Comparison of ENCODE assay signal across 8 cellular contexts in genomic region chr19:47274891-47275865, GRCh38. TPM values are rescaled to one million over a fixed set of nuclear protein-coding genes. Genes with fewer than 3 reads are reported as not detected.
A peak's percentile ranks its signal among the peaks of the same experiment; 100 is the strongest.
DNase-seq lines count a peak whose midpoint lies in the region; ATAC-seq and TF ChIP-seq lines count a peak whose summit lies in the region.

No MANE protein-coding gene starts in this region.

- intact Hi-C loops in activated CD4-positive, alpha-beta T cell treated with anti-CD3 and anti-CD28 coated beads for 36 hours (cut with DNase I, micrococcal nuclease): loop anchor here (1.0 to 5.0 kb wide), 21 partner anchors 18 to 1812 kb away; partner anchors contain the start of genes ARHGAP35 (in 1 of the 2), BBC3 (in 1 of the 2), DACT3 (in 1 of the 2) and DHX34 (in 1 of the 2)
- intact Hi-C loops in adrenal gland (cut with DNase I): no loop called here

- H3K27me3 Mint-ChIP-seq in activated CD4-positive, alpha-beta T cell treated with anti-CD3 and anti-CD28 coated beads for 36 hours: no peaks in the 10 kb centered on the region

- no peaks in the 10 kb centered on the region for H3K9me3 Mint-ChIP-seq in activated CD4-positive, alpha-beta T cell treated with anti-CD3 and anti-CD28 coated beads for 36 hours (ENCODE audit: low read depth)
- no peaks in the 10 kb centered on the region for H3K9me3 Mint-ChIP-seq in stimulated activated effector memory CD8-positive, alpha-beta T cell treated with anti-CD3 and anti-CD28 coated beads, Interleukin-12 subunit alpha, Interleukin-12 subunit beta, amount 100 ng/mL, for 72 hours

- H3K36me3 ChIP-seq in adrenal gland (replicated peaks in 1 of 2): peaks cover 0 to 12% of the 10 kb centered on the region in 2 donors

- no peak for TF ChIP-seq CTCF in adrenal gland (IDR thresholded peaks at IDR 0.05)

- DNase-seq in activated CD4-positive, alpha-beta T cell treated with anti-CD3 and anti-CD28 coated beads for 36 hours: no peak
- DNase-seq in activated CD4-positive, alpha-beta T cell treated with anti-CD3 and anti-CD28 coated beads, Interleukin-2, amount 50 U/mL, for 1 hour: no peak
- DNase-seq in adrenal gland: peak; percentile 55 to 80 (median 63)
- DNase-seq in iPS-NIHi7 (ENCODE audit: extremely low spot score): peak; percentile 27
- no peak for DNase-seq in stimulated activated effector memory CD8-positive, alpha-beta T cell treated with anti-CD3 and anti-CD28 coated beads, Interleukin-12 subunit alpha, Interleukin-12 subunit beta, amount 100 ng/mL, for 72 hours (ENCODE audit: low spot score in 2 of 2)
- DNase-seq in GF-D8 (lab: John Stamatoyannopoulos, UW): no peak
- DNase-seq in NCI-H2029 treated with DMSO at 0.1 percent for 48 hours (lab: John Stamatoyannopoulos, UW): no peak

- H3K27me3 ChIP-seq in adrenal gland: no peaks in the 10 kb centered on the region

- peak overlapping the region; percentile 31 for H3K27ac Mint-ChIP-seq in activated CD4-positive, alpha-beta T cell treated with anti-CD3 and anti-CD28 coated beads for 36 hours
- peak overlapping the region; percentile 97 for H3K27ac Mint-ChIP-seq in stimulated activated effector memory CD8-positive, alpha-beta T cell treated with anti-CD3 and anti-CD28 coated beads, Interleukin-12 subunit alpha, Interleukin-12 subunit beta, amount 100 ng/mL, for 72 hours

- no peak for TF ChIP-seq POLR2A in adrenal gland (IDR thresholded peaks at IDR 0.05)

- POLR2A ChIA-PET in activated CD4-positive, alpha-beta T cell treated with anti-CD3 and anti-CD28 coated beads for 36 hours (lab: Charles Lee): interaction anchor here (0.5 to 2.6 kb wide), 7 partner anchors 18 to 196 kb away, joined by 3 to 33 read pairs (median 6); partner anchors contain the start of genes CCDC9 and DHX34

- H3K4me3 Mint-ChIP-seq in activated CD4-positive, alpha-beta T cell treated with anti-CD3 and anti-CD28 coated beads for 36 hours: peak overlapping the region; percentile 68
- H3K4me3 Mint-ChIP-seq in stimulated activated effector memory CD8-positive, alpha-beta T cell treated with anti-CD3 and anti-CD28 coated beads, Interleukin-12 subunit alpha, Interleukin-12 subunit beta, amount 100 ng/mL, for 72 hours: peak overlapping the region; percentile 94

- no peaks in the 10 kb centered on the region for H3K9me3 ChIP-seq in adrenal gland (replicated peaks in 1 of 3)

- H3K4me3 ChIP-seq in adrenal gland: peak overlapping the region; percentile 25 to 67 (median 38)

- peak; percentile 6 for ATAC-seq in activated CD4-positive, alpha-beta T cell treated with anti-CD3 and anti-CD28 coated beads for 36 hours
- ATAC-seq in HG03571 (IDR thresholded peaks at IDR 0.05; ENCODE audit: unreplicated experiment): peak; percentile 21
- ATAC-seq in stimulated activated effector memory CD8-positive, alpha-beta T cell treated with anti-CD3 and anti-CD28 coated beads, Interleukin-12 subunit alpha, Interleukin-12 subunit beta, amount 100 ng/mL, for 72 hours: peak; percentile 50

- H3K4me1 Mint-ChIP-seq in activated CD4-positive, alpha-beta T cell treated with anti-CD3 and anti-CD28 coated beads for 36 hours: peaks cover 22% of the 10 kb centered on the region
- peaks cover 40% of the 10 kb centered on the region for H3K4me1 Mint-ChIP-seq in stimulated activated effector memory CD8-positive, alpha-beta T cell treated with anti-CD3 and anti-CD28 coated beads, Interleukin-12 subunit alpha, Interleukin-12 subunit beta, amount 100 ng/mL, for 72 hours

- CTCF ChIA-PET in activated CD4-positive, alpha-beta T cell treated with anti-CD3 and anti-CD28 coated beads for 36 hours (lab: Charles Lee): interaction anchor here (0.5 to 3.7 kb wide), 10 partner anchors 8 to 560 kb away, joined by 3 to 21 read pairs (median 4); partner anchors contain the start of genes CCDC9 and DHX34

- 3 to 12% (median 5%) methylated on average over 7 to 83 of the region's 83 CpGs for WGBS in adrenal gland, 4 donors

- H3K27ac ChIP-seq in adrenal gland: peak overlapping the region; percentile 77 to 97 (median 85)

- H3K4me1 ChIP-seq in adrenal gland (replicated peaks in 1 of 2): peaks cover 21 to 27% of the 10 kb centered on the region in 2 donors

- peaks cover 19% of the 10 kb centered on the region for H3K36me3 Mint-ChIP-seq in activated CD4-positive, alpha-beta T cell treated with anti-CD3 and anti-CD28 coated beads for 36 hours (ENCODE audit: low read depth)
- peaks cover 68% of the 10 kb centered on the region for H3K36me3 Mint-ChIP-seq in stimulated activated effector memory CD8-positive, alpha-beta T cell treated with anti-CD3 and anti-CD28 coated beads, Interleukin-12 subunit alpha, Interleukin-12 subunit beta, amount 100 ng/mL, for 72 hours

RNA-seq across cellular contexts. Expression of gene INAFM1, which starts 0.5 kb away (rescaled TPM):
- total RNA-seq in activated CD4-positive, alpha-beta T cell treated with anti-CD3 and anti-CD28 coated beads for 36 hours: 10 to 100 TPM; 11.7 to 13.2 TPM
- total RNA-seq in adrenal gland: 100 to 1,000 TPM in 1 of 8 donors, 10 to 100 TPM in 7; 18.1 to 183 (median 66.7) TPM
- 100 to 1,000 TPM in 1 of 3 donors, 10 to 100 TPM in 1, 1 to 10 TPM in 1; 7.8 to 144 (median 62.0) TPM for polyA plus RNA-seq in adrenal gland

RNA-seq across cellular contexts. Expression of gene CCDC9, which starts 18.9 kb away (rescaled TPM):
- 10 to 100 TPM; 22.4 to 30.6 TPM for total RNA-seq in activated CD4-positive, alpha-beta T cell treated with anti-CD3 and anti-CD28 coated beads for 36 hours
- 10 to 100 TPM; 12.8 to 52.9 (median 32.5) TPM for total RNA-seq in adrenal gland
- polyA plus RNA-seq in adrenal gland: 10 to 100 TPM; 23.2 to 86.5 (median 31.8) TPM

RNA-seq across cellular contexts. Expression of gene C5AR1, which starts 34.5 kb away (rescaled TPM):
- total RNA-seq in activated CD4-positive, alpha-beta T cell treated with anti-CD3 and anti-CD28 coated beads for 36 hours: under 1 TPM; 0.41 to 0.79 TPM
- 10 to 100 TPM in 7 of 8 donors, under 1 TPM in 1; 0.91 to 34.8 (median 20.1) TPM for total RNA-seq in adrenal gland
- polyA plus RNA-seq in adrenal gland: 1 to 10 TPM; 3.2 to 7.9 (median 3.9) TPM

RNA-seq across cellular contexts. Expression of gene BBC3, which starts 44.2 kb away (rescaled TPM):
- total RNA-seq in activated CD4-positive, alpha-beta T cell treated with anti-CD3 and anti-CD28 coated beads for 36 hours: 10 to 100 TPM in 1 of 2 experiments, 1 to 10 TPM in 1; 8.1 to 12.0 TPM
- 10 to 100 TPM in 4 of 8 donors, 1 to 10 TPM in 4; 1.7 to 17.9 (median 10.1) TPM for total RNA-seq in adrenal gland
- 1 to 10 TPM in 2 of 3 donors, under 1 TPM in 1; 0.27 to 8.4 (median 4.4) TPM for polyA plus RNA-seq in adrenal gland

RNA-seq across cellular contexts. Expression of gene C5AR2, which starts 56.8 kb away (rescaled TPM):
- total RNA-seq in activated CD4-positive, alpha-beta T cell treated with anti-CD3 and anti-CD28 coated beads for 36 hours: not detected
- 1 to 10 TPM in 7 of 8 donors, under 1 TPM in 1; 0.42 to 4.4 (median 2.6) TPM for total RNA-seq in adrenal gland
- polyA plus RNA-seq in adrenal gland: 1 to 10 TPM in 1 of 3 donors, under 1 TPM in 2; 0.37 to 1.1 (median 0.57) TPM

Comparison
In these comparisons a context has a peak if more than half of its experiments do, and no peak if none do; other contexts are left out.
1. DNase-seq: peak in adrenal gland (7 of 7) and iPS-NIHi7 (single experiment); none in activated CD4-positive, alpha-beta T cell treated with anti-CD3 and anti-CD28 coated beads for 36 hours (single experiment), activated CD4-positive, alpha-beta T cell treated with anti-CD3 and anti-CD28 coated beads, Interleukin-2, amount 50 U/mL, for 1 hour (single experiment), stimulated activated effector memory CD8-positive, alpha-beta T cell treated with anti-CD3 and anti-CD28 coated beads, Interleukin-12 subunit alpha, Interleukin-12 subunit beta, amount 100 ng/mL, for 72 hours (0 of 2), GF-D8 (single experiment) and NCI-H2029 treated with DMSO at 0.1 percent for 48 hours (single experiment).
2. intact Hi-C loops: an anchor here in activated CD4-positive, alpha-beta T cell treated with anti-CD3 and anti-CD28 coated beads for 36 hours (1.0 to 5.0 kb wide); none called in adrenal gland.
3. Peak in every context shown above with its lines, with median percentiles within 50 percentile points of each other: ATAC-seq.